ENCODE assay signal across 9 cellular contexts in genomic region chr14:72498646-72499045, GRCh38.
"Had no signal": no experiment of that assay in that cellular context is flagged by ENCODE, and none has a peak within 500 bp of the region (broad histone marks: within the 10 kb centered on the region; RNA-seq: fewer than 3 reads in every experiment).

No MANE protein-coding gene starts in this region.

- H3K27ac Mint-ChIP-seq: GM23338, H9, HFFc6 had no signal

- ATAC-seq: GM23338, HCT116 had no signal

- H3K4me1 ChIP-seq: HAP-1 had no signal

- H3K4me3 ChIP-seq: GM23248, GM23338, HAP-1 had no signal

- DNase-seq: GM23248, GOT3, H7, H9, HCEC 1CT, HFFc6 had no signal

- H3K4me3 Mint-ChIP-seq: GM23338, H9, HFFc6 had no signal

- H3K4me1 Mint-ChIP-seq: GM23338 had no signal

- H3K36me3 ChIP-seq: HAP-1 had no signal

- H3K9me3 ChIP-seq: HAP-1 had no signal

- H3K27ac ChIP-seq: GM23248 had no signal
